In the genomic region with DNA sequence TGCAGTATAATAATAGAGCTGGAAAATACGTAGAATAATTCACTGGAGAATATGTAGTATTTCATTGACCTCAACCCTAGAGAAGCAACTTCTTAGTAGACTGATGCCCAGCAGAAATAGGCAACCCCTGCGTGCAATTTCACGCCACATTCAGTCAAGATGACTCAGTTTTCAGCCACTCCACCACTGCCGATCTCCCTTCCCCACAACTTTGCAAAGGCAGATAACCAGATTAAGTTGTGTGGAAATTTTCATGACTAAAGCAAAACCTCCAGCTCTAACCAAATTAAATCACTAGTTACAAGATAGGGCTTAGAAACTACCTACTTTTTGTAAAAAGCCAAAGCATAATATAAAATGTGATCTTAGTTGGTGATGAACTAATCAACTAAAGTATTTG, we compare ENCODE assay signal across 8 cellular contexts.
DNase-seq lines count a peak whose midpoint lies in the region; ATAC-seq and TF ChIP-seq lines count a peak whose summit lies in the region.

No MANE protein-coding gene starts in this region.

- no peaks in the 10 kb centered on the region for H3K27me3 ChIP-seq in ascending aorta

- ATAC-seq in GM18861 (IDR thresholded peaks at IDR 0.05; ENCODE audit: unreplicated experiment), result peak; percentile 21

- H3K36me3 ChIP-seq in ascending aorta, result no peaks in the 10 kb centered on the region

- no peak for TF ChIP-seq CTCF in ascending aorta (IDR thresholded peaks at IDR 0.05)

- DNase-seq in LHCN-M2 (ENCODE audit: low read depth) (peak; percentile 87), activated T-cell treated with anti-CD3 and anti-CD28 coated beads for 4 hours (peak; percentile 44), kidney glomerular epithelial cell (lab: John Stamatoyannopoulos, UW) (peak; percentile 31), globus pallidus (ENCODE audit: low spot score) (no peak), ascending aorta (ENCODE audit: low spot score in 2 of 2) (no peak), NCI-H1092 (lab: John Stamatoyannopoulos, UW) (no peak)
- no peak for DNase-seq in effector CD8-positive, alpha-beta T cell (lab: John Stamatoyannopoulos, UW)

- intact Hi-C loops in ascending aorta (cut with DNase I), result no loop called here

- no peaks in the 10 kb centered on the region for H3K9me3 ChIP-seq in ascending aorta

- H3K27ac ChIP-seq in ascending aorta, result peak overlapping the region in 1 of 2 donors; percentile 74

- peaks cover 0 to 16% of the 10 kb centered on the region in 2 donors for H3K4me1 ChIP-seq in ascending aorta

- no peak overlapping the region for H3K4me3 ChIP-seq in ascending aorta

Comparison
In these comparisons a context has a peak if more than half of its experiments do, and no peak if none do; other contexts are left out.
1. DNase-seq: peak in LHCN-M2 (single experiment), activated T-cell treated with anti-CD3 and anti-CD28 coated beads for 4 hours (single experiment) and kidney glomerular epithelial cell (single experiment); none in effector CD8-positive, alpha-beta T cell (single experiment), globus pallidus (single experiment), ascending aorta (0 of 2) and NCI-H1092 (single experiment).